In genomic region chr2:54478899-54479298, GRCh38 we compare ENCODE assay signal across 18 cellular contexts.
"Had no signal": no experiment of that assay in that cellular context is flagged by ENCODE, and none has a peak within 500 bp of the region (broad histone marks: within the 10 kb centered on the region; RNA-seq: fewer than 3 reads in every experiment).

No MANE protein-coding gene starts in this region.

- H3K27ac Mint-ChIP-seq: activated naive CD4-positive, alpha-beta T cell treated with anti-CD3 and anti-CD28 coated beads, Interleukin-2, amount 50 U/mL, for 24 hours; naive B cell; stimulated activated naive CD8-positive, alpha-beta T cell treated with anti-CD3 and anti-CD28 coated beads, Interleukin-15, amount 100 ng/mL, for 72 hours; T-helper 1 cell treated with Interleukin-12 subunit alpha and Interleukin-12 subunit beta and Interleukin-4 antibody, amounts not matched to agents 30 μg/mL and 1 μg/mL, for 36 hours had no signal

- H3K36me3 ChIP-seq: brain microvascular endothelial cell, thoracic aorta, upper lobe of right lung had no signal

- H3K27ac ChIP-seq: brain microvascular endothelial cell, thoracic aorta, upper lobe of right lung had no signal

- H3K4me3 Mint-ChIP-seq: activated naive CD4-positive, alpha-beta T cell treated with anti-CD3 and anti-CD28 coated beads, Interleukin-2, amount 50 U/mL, for 24 hours; central memory CD8-positive, alpha-beta T cell; naive B cell; stimulated activated naive CD8-positive, alpha-beta T cell treated with anti-CD3 and anti-CD28 coated beads, Interleukin-15, amount 100 ng/mL, for 72 hours; T-helper 1 cell treated with Interleukin-12 subunit alpha and Interleukin-12 subunit beta and Interleukin-4 antibody, amounts not matched to agents 30 μg/mL and 1 μg/mL, for 36 hours; WTC11 had no signal

- H3K9me3 ChIP-seq: thoracic aorta, upper lobe of right lung had no signal

- H3K4me3 ChIP-seq: coronary artery, lung, thoracic aorta, upper lobe of right lung had no signal

- ATAC-seq: stimulated activated naive CD8-positive, alpha-beta T cell treated with anti-CD3 and anti-CD28 coated beads, Interleukin-15, amount 100 ng/mL, for 72 hours; upper lobe of right lung; WTC11 had no signal

- DNase-seq: activated gamma-delta T cell treated with Interleukin-2 at 50 U/mL for 16 hours; activated T-cell treated with anti-CD3 and anti-CD28 coated beads, Interleukin-2, amount 50 U/mL, for 1 hour; aorta; brain microvascular endothelial cell; hippocampal formation; naive B cell; nucleus accumbens; stimulated activated naive CD8-positive, alpha-beta T cell treated with anti-CD3 and anti-CD28 coated beads, Interleukin-15, amount 100 ng/mL, for 72 hours; T1000; upper lobe of right lung had no signal

- H3K27me3 ChIP-seq: brain microvascular endothelial cell, upper lobe of right lung had no signal

- H3K27me3 Mint-ChIP-seq: central memory CD8-positive, alpha-beta T cell; stimulated activated naive CD8-positive, alpha-beta T cell treated with anti-CD3 and anti-CD28 coated beads, Interleukin-15, amount 100 ng/mL, for 72 hours had no signal

- H3K36me3 Mint-ChIP-seq: activated naive CD4-positive, alpha-beta T cell treated with anti-CD3 and anti-CD28 coated beads, Interleukin-2, amount 50 U/mL, for 24 hours; naive B cell had no signal

- H3K4me1 Mint-ChIP-seq: activated naive CD4-positive, alpha-beta T cell treated with anti-CD3 and anti-CD28 coated beads, Interleukin-2, amount 50 U/mL, for 24 hours; naive B cell; stimulated activated naive CD8-positive, alpha-beta T cell treated with anti-CD3 and anti-CD28 coated beads, Interleukin-15, amount 100 ng/mL, for 72 hours had no signal

- H3K9ac ChIP-seq: parathyroid adenoma had no signal

- H3K9me3 Mint-ChIP-seq: activated naive CD4-positive, alpha-beta T cell treated with anti-CD3 and anti-CD28 coated beads, Interleukin-2, amount 50 U/mL, for 24 hours; central memory CD8-positive, alpha-beta T cell; stimulated activated naive CD8-positive, alpha-beta T cell treated with anti-CD3 and anti-CD28 coated beads, Interleukin-15, amount 100 ng/mL, for 72 hours; T-helper 1 cell treated with Interleukin-12 subunit alpha and Interleukin-12 subunit beta and Interleukin-4 antibody, amounts not matched to agents 30 μg/mL and 1 μg/mL, for 36 hours had no signal
